ENCODE assay signal across 7 cellular contexts in genomic region chr10:3197354-3198003, GRCh38. TPM values are rescaled to one million over a fixed set of nuclear protein-coding genes. Genes with fewer than 3 reads are reported as not detected.
A peak's percentile ranks its signal among the peaks of the same experiment; 100 is the strongest.
DNase-seq lines count a peak whose midpoint lies in the region; ATAC-seq and TF ChIP-seq lines count a peak whose summit lies in the region.

No MANE protein-coding gene starts in this region.

- peak; percentile 57 for ATAC-seq in GM18508 (IDR thresholded peaks at IDR 0.05; ENCODE audit: insufficient read depth, unreplicated experiment)
- ATAC-seq in HG03045 (IDR thresholded peaks at IDR 0.05; ENCODE audit: unreplicated experiment), result peak; percentile 78

- no peak overlapping the region for H3K9ac ChIP-seq in colonic mucosa (ENCODE audit: low read depth in 2 of 2, low read length in 2 of 2)

- TF ChIP-seq POLR2A in lower leg skin (IDR thresholded peaks at IDR 0.05), result no peak

- intact Hi-C loops in colonic mucosa (cut with DNase I), result loop anchor here (5.0 kb wide), 1 partner anchor 1570 kb away; no protein-coding TSS in a partner anchor
- intact Hi-C loops in lower leg skin (cut with DNase I; ENCODE audit: low total_unique reads), result loop anchor here (10.0 kb wide), 1 partner anchor 1577 kb away; no protein-coding TSS in a partner anchor

- no peak overlapping the region for H3K27ac ChIP-seq in colonic mucosa

- no peaks in the 10 kb centered on the region for H3K36me3 ChIP-seq in colonic mucosa

- 3 to 4% methylated on average over 27 of the region's 27 CpGs for WGBS in lower leg skin, 2 donors

- no peaks in the 10 kb centered on the region for H3K27me3 ChIP-seq in colonic mucosa

- H3K4me1 ChIP-seq in colonic mucosa, result no peaks in the 10 kb centered on the region

- H3K4me3 ChIP-seq in colonic mucosa (no peak overlapping the region), lower leg skin (ENCODE audit: low read depth, poor library complexity, severe bottlenecking) (no peak overlapping the region)

- peak; percentile 68 for DNase-seq in NCI-H226
- peak; percentile 66 for DNase-seq in activated CD4-positive, alpha-beta T cell treated with anti-CD3 and anti-CD28 coated beads for 4 hours
- peak; percentile 78 for DNase-seq in colonic mucosa
- DNase-seq in lower leg skin (ENCODE audit: low spot score in 2 of 2), result peak; percentile 71 to 96
- peak; percentile 73 for DNase-seq in stimulated activated CD4-positive, alpha-beta T cell treated with anti-CD3 and anti-CD28 coated beads, Interleukin-4, amount 100 ng/mL, for 1 hour

- TF ChIP-seq CTCF in colonic mucosa (IDR thresholded peaks at IDR 0.05) (peak; percentile 82), lower leg skin (IDR thresholded peaks at IDR 0.05) (peak in 1 of 3 donors; percentile 64)

- H3K9me3 ChIP-seq in colonic mucosa, result no peaks in the 10 kb centered on the region

RNA-seq across cellular contexts. Expression of gene PITRM1, which starts 24.9 kb away (rescaled TPM):
- total RNA-seq in colonic mucosa, result 10 to 100 TPM; 43.7 to 52.3 TPM
- 10 to 100 TPM; 45.5 to 62.8 (median 52.2) TPM for total RNA-seq in lower leg skin
